Comparison of ENCODE assay signal across 15 cellular contexts in the genomic region with DNA sequence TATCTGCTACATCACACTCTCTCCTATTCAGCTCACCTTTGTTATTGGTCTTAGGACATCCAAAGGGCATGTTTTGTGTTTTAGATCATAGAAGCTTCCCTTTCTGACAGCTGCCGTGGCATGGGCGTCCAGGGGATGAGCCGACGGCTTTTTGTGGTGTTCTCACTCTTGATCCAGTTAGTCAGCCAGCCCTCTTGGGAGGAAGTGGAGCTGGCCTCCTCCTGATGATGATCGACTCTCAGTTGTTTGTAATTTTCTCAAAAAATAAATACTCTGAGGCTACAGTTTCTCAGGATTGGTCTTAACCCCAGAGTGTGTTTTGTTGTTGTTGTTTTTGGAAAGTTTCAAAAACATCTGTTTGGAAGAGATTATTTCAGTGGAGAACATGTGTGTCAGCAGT. TPM values are rescaled to one million over a fixed set of nuclear protein-coding genes. Genes with fewer than 3 reads are reported as not detected.
A peak's percentile ranks its signal among the peaks of the same experiment; 100 is the strongest.
DNase-seq lines count a peak whose midpoint lies in the region; ATAC-seq, FAIRE-seq and TF ChIP-seq lines count a peak whose summit lies in the region.
"Had no signal": no experiment of that assay in that cellular context is flagged by ENCODE, and none has a peak within 500 bp of the region (broad histone marks: within the 10 kb centered on the region; RNA-seq: fewer than 3 reads in every experiment).

No MANE protein-coding gene starts in this region.

- no peak overlapping the region for H3K14ac ChIP-seq in IMR-90 (replicated peaks; ENCODE audit: low read depth, low read length)

- no CpG with 5 or more reads among the region's 5 CpGs for WGBS in IMR-90 (ENCODE audit: extremely low coverage in 2 of 2, insufficient read length in 1 of 2), 2 experiments

- H3K4ac ChIP-seq in IMR-90 (ENCODE audit: low read depth, low read length): no peak overlapping the region

- H3K4me3 ChIP-seq in IMR-90 (ENCODE audit: insufficient read depth, low read depth, low read length): no peak overlapping the region
- H3K4me3 ChIP-seq in choroid plexus epithelial cell (ENCODE audit: low read depth, low read length): no peak overlapping the region
- no peak overlapping the region for H3K4me3 ChIP-seq in keratinocyte (ENCODE audit: control insufficient read depth in 2 of 3, extremely low read depth in 1 of 3, insufficient read depth in 2 of 3, low read depth in 1 of 3, low read length in 3 of 3)
- H3K4me3 ChIP-seq in stomach smooth muscle (ENCODE audit: low read length in 2 of 2): no peak overlapping the region

- no peaks in the 10 kb centered on the region for H3K27me3 ChIP-seq in IMR-90 (ENCODE audit: control insufficient read depth, insufficient read depth, low read length)
- H3K27me3 ChIP-seq in keratinocyte (ENCODE audit: control insufficient read depth, extremely low read depth, insufficient read depth, low read length): no peaks in the 10 kb centered on the region
- H3K27me3 ChIP-seq in stomach smooth muscle (ENCODE audit: control insufficient read depth in 1 of 2, insufficient read depth in 2 of 2, low read length in 2 of 2): no peaks in the 10 kb centered on the region

- H3K36me3 ChIP-seq in IMR-90 (ENCODE audit: control insufficient read depth, insufficient read depth, low read length) (peaks cover 8% of the 10 kb centered on the region), keratinocyte (ENCODE audit: control insufficient read depth in 2 of 2, extremely low read depth in 1 of 2, insufficient read depth in 2 of 2, low read length in 2 of 2) (peaks cover 0 to 8% of the 10 kb centered on the region in 2 experiments), stomach smooth muscle (ENCODE audit: control insufficient read depth in 2 of 2, insufficient read depth in 2 of 2, low read length in 2 of 2) (peaks cover 15 to 20% of the 10 kb centered on the region in 2 donors)

- POLR2A ChIA-PET in IMR-90 (lab: Charles Lee; ENCODE audit: unreplicated experiment): no interaction called here

- H3K4me2 ChIP-seq in IMR-90 (ENCODE audit: low read depth, low read length): no peak overlapping the region
- peak overlapping the region; percentile 36 for H3K4me2 ChIP-seq in keratinocyte (ENCODE audit: control insufficient read depth, extremely low read depth, insufficient read depth, low read depth, low read length)

- no peak overlapping the region for H2AK9ac ChIP-seq in IMR-90 (replicated peaks; ENCODE audit: low read depth, low read length, poor library complexity)

- H2AFZ ChIP-seq in IMR-90 (replicated peaks; ENCODE audit: low read length, poor library complexity) (no peak overlapping the region), keratinocyte (ENCODE audit: control insufficient read depth, low read length) (peak overlapping the region; percentile 88)

- H2AK5ac ChIP-seq in IMR-90 (ENCODE audit: low read depth, low read length): no peak overlapping the region

- H2BK15ac ChIP-seq in IMR-90 (ENCODE audit: low read depth, low read length): no peak overlapping the region

- no peaks in the 10 kb centered on the region for H3K79me1 ChIP-seq in IMR-90 (ENCODE audit: low read depth in 1 of 2, low read length in 2 of 2)

- TF ChIP-seq POLR2A in IMR-90 (IDR thresholded peaks at IDR 0.05; ENCODE audit: low read depth, low read length): no peak

- no peak overlapping the region for H3K56ac ChIP-seq in IMR-90 (ENCODE audit: extremely low read depth, insufficient read depth, low read length)

- H4K8ac ChIP-seq in IMR-90 (ENCODE audit: low read depth in 2 of 2, low read length in 2 of 2): no peak overlapping the region; a peak in 1 of 4 replicates

- TF ChIP-seq RAD21 in IMR-90 (IDR thresholded peaks at IDR 0.05; ENCODE audit: low read length): no peak

- no peak overlapping the region for H3K23ac ChIP-seq in IMR-90 (ENCODE audit: low read depth, low read length)

- ATAC-seq in IMR-90 (ENCODE audit: low read depth): no peak
- no peak for ATAC-seq in HG02642 (IDR thresholded peaks at IDR 0.05; ENCODE audit: poor library complexity, unreplicated experiment)
- ATAC-seq: CD8-positive, alpha-beta T cell; effector memory CD8-positive, alpha-beta T cell had no signal

- H3K27ac ChIP-seq in IMR-90 (ENCODE audit: insufficient read depth, low read length) (no peak overlapping the region), keratinocyte (ENCODE audit: control insufficient read depth, insufficient read depth, low read length) (no peak overlapping the region), stomach smooth muscle (ENCODE audit: low read length) (peak overlapping the region; percentile 41)

- no peak overlapping the region for H3K18ac ChIP-seq in IMR-90 (ENCODE audit: low read depth, low read length)

- peak; percentile 84 for FAIRE-seq in keratinocyte (lab: Jason Lieb, UNC)
- FAIRE-seq: islet of Langerhans had no signal

- H3K9ac ChIP-seq in IMR-90 (ENCODE audit: low read depth, low read length) (no peak overlapping the region), keratinocyte (ENCODE audit: control insufficient read depth, extremely low read depth, insufficient read depth, low read length) (no peak overlapping the region), stomach smooth muscle (ENCODE audit: low read length in 2 of 2) (no peak overlapping the region)

- dilution Hi-C loops in IMR-90 (cut with HindIII; ENCODE audit: low sequenced_read_pairs, unreplicated experiment): no loop called here
- dilution Hi-C loops in keratinocyte (cut with MboI; ENCODE audit: extremely low pct_ligation_motif_present, low sequenced_read_pairs): no loop called here

- in situ Hi-C loops in IMR-90 (cut with MboI; ENCODE audit: low sequenced_read_pairs): no loop called here

- no peaks in the 10 kb centered on the region for H3K79me2 ChIP-seq in keratinocyte (ENCODE audit: control insufficient read depth, insufficient read depth, low read length)

- no peak overlapping the region for H2BK5ac ChIP-seq in IMR-90 (ENCODE audit: low read depth, low read length, poor library complexity, severe bottlenecking)

- intact Hi-C loops in IMR-90 (cut with micrococcal nuclease): no loop called here

- no peak overlapping the region for H2BK120ac ChIP-seq in IMR-90 (ENCODE audit: low read depth, low read length)

- H3K9me1 ChIP-seq in IMR-90 (ENCODE audit: insufficient read depth, low read length) (peaks cover 20% of the 10 kb centered on the region; the same call in 1 of the 2 replicates), keratinocyte (ENCODE audit: control insufficient read depth, extremely low read depth, insufficient read depth, low read length) (no peaks in the 10 kb centered on the region)

- CTCF ChIA-PET in IMR-90 (lab: Yijun Ruan, JAX): no interaction called here

- no peaks in the 10 kb centered on the region for H3K9me3 ChIP-seq in IMR-90 (ENCODE audit: control insufficient read depth, insufficient read depth, low read length)
- no peaks in the 10 kb centered on the region for H3K9me3 ChIP-seq in keratinocyte (ENCODE audit: control insufficient read depth, low read depth, low read length)
- no peaks in the 10 kb centered on the region for H3K9me3 ChIP-seq in stomach smooth muscle (ENCODE audit: control insufficient read depth in 2 of 2, low read length in 2 of 2)

- TF ChIP-seq CTCF in IMR-90 (conservative IDR thresholded peaks at IDR 0.05; ENCODE audit: low read depth, low read length): no peak
- no peak for TF ChIP-seq CTCF in choroid plexus epithelial cell (conservative IDR thresholded peaks at IDR 0.05; ENCODE audit: low read depth, low read length)
- no peak for TF ChIP-seq CTCF in keratinocyte (optimal IDR thresholded peaks at IDR 0.05 in 1 of 3, IDR thresholded peaks at IDR 0.05 in 1 of 3, conservative IDR thresholded peaks at IDR 0.05 in 1 of 3; ENCODE audit: extremely low read depth in 1 of 3, insufficient read depth in 2 of 3, low read length in 3 of 3)

- H4K91ac ChIP-seq in IMR-90 (ENCODE audit: insufficient read depth, low read depth, low read length): no peak overlapping the region

- H4K5ac ChIP-seq in IMR-90 (ENCODE audit: low read depth, low read length): no peak overlapping the region

- no peak overlapping the region for H2BK20ac ChIP-seq in IMR-90 (ENCODE audit: low read depth, low read length)

- BruUV-seq in IMR-90 (replicated peaks; lab: Mats Ljungman, UMichigan): no TSS peak

- H3K4me1 ChIP-seq in IMR-90 (ENCODE audit: control insufficient read depth, insufficient read depth, low read length): peaks cover 21% of the 10 kb centered on the region
- H3K4me1 ChIP-seq in keratinocyte (ENCODE audit: control insufficient read depth, extremely low read depth, insufficient read depth, low read length): peaks cover 65% of the 10 kb centered on the region
- H3K4me1 ChIP-seq in stomach smooth muscle (ENCODE audit: control insufficient read depth, insufficient read depth, low read length): peaks cover 43% of the 10 kb centered on the region

- peak; percentile 15 for DNase-seq in IMR-90
- DNase-seq in choroid plexus epithelial cell (ENCODE audit: low read depth): peak; percentile 42
- DNase-seq in keratinocyte (ENCODE audit: low read depth, low spot score): no peak
- no peak for DNase-seq in activated gamma-delta T cell treated with Interleukin-2 at 50 U/mL for 16 hours
- DNase-seq in activated CD8-positive, alpha-beta memory T cell treated with anti-CD3 and anti-CD28 coated beads, Interleukin-2, amount 50 U/mL, for 48 hours: no peak
- no peak for DNase-seq in occipital lobe (lab: John Stamatoyannopoulos, UW)
- DNase-seq: activated CD4-positive, alpha-beta T cell treated with anti-CD3 and anti-CD28 coated beads, Interleukin-2, amount 50 U/mL, for 4 hours; activated naive CD4-positive, alpha-beta T cell treated with anti-CD3 and anti-CD28 coated beads, Interleukin-2, amount 10 ng/mL, durations not matched to agents 7 days and 5 days; CD8-positive, alpha-beta T cell; effector memory CD8-positive, alpha-beta T cell; nucleus accumbens; trophoblast cell had no signal

- peaks cover 3% of the 10 kb centered on the region; the same call in 1 of the 2 replicates for H4K20me1 ChIP-seq in IMR-90 (ENCODE audit: insufficient read depth, low read length)
- no peaks in the 10 kb centered on the region for H4K20me1 ChIP-seq in keratinocyte (ENCODE audit: control insufficient read depth, extremely low read depth, insufficient read depth, low read length)

TF ChIP-seq in IMR-90, 13 proteins besides CTCF, POLR2A, EP300 and RAD21 (continues in another document):
- no peak for TF ChIP-seq RFX5 (IDR thresholded peaks at IDR 0.05; ENCODE audit: low read depth, low read length)

RNA-seq across cellular contexts. Expression of a gene that starts 34.4 kb away (rescaled TPM):
- total RNA-seq in IMR-90 (2012; rRNA removed): 5.3 and 6.8 TPM in 2 replicates
- polyA plus RNA-seq in IMR-90 (2012; rRNA removed): 13.6 and 15.2 TPM in 2 replicates
- 7.2 and 13.2 TPM in 2 replicates for polyA plus RNA-seq in IMR-90 (2012; cell fraction: cytosol; rRNA removed)
- polyA plus RNA-seq in IMR-90 (2012; cell fraction: nucleus; rRNA removed; ENCODE audit: low replicate concordance): 15.6 and 22.1 TPM in 2 replicates
- polyA plus RNA-seq in keratinocyte: 9.3 to 11.3 TPM (median 11.2 TPM) in 3 replicates
- polyA plus RNA-seq in keratinocyte (2011; ENCODE audit: low read depth): 7.9 TPM
- 8.5 and 12.4 TPM in 2 replicates for polyA plus RNA-seq in keratinocyte (2011; cell fraction: cytosol; rRNA removed)
- polyA plus RNA-seq in keratinocyte (2011; cell fraction: nucleus; rRNA removed): 17.8 and 22.0 TPM in 2 replicates
- 5.5 and 8.0 TPM in 2 replicates for polyA plus RNA-seq in keratinocyte (2012; ENCODE audit: low replicate concordance)
- polyA minus RNA-seq in keratinocyte: 16.0 to 20.6 TPM (median 16.2 TPM) in 3 replicates
- polyA minus RNA-seq in keratinocyte (2011; cell fraction: cytosol; rRNA and poly(A)+ RNA removed): 5.9 TPM
- polyA minus RNA-seq in keratinocyte (2011; cell fraction: nucleus; rRNA and poly(A)+ RNA removed): 16.7 and 20.6 TPM in 2 replicates
- total RNA-seq in occipital lobe: 11.2 TPM
- total RNA-seq: CD8-positive, alpha-beta T cell had no signal

Comparison
In these comparisons a context has a peak if more than half of its experiments do, and no peak if none do; other contexts are left out.
1. DNase-seq: peak in IMR-90 (single experiment) and choroid plexus epithelial cell (single experiment); none in keratinocyte (single experiment), activated gamma-delta T cell treated with Interleukin-2 at 50 U/mL for 16 hours (single experiment), activated CD8-positive, alpha-beta memory T cell treated with anti-CD3 and anti-CD28 coated beads, Interleukin-2, amount 50 U/mL, for 48 hours (single experiment) and occipital lobe (single experiment).